In the genomic region with DNA sequence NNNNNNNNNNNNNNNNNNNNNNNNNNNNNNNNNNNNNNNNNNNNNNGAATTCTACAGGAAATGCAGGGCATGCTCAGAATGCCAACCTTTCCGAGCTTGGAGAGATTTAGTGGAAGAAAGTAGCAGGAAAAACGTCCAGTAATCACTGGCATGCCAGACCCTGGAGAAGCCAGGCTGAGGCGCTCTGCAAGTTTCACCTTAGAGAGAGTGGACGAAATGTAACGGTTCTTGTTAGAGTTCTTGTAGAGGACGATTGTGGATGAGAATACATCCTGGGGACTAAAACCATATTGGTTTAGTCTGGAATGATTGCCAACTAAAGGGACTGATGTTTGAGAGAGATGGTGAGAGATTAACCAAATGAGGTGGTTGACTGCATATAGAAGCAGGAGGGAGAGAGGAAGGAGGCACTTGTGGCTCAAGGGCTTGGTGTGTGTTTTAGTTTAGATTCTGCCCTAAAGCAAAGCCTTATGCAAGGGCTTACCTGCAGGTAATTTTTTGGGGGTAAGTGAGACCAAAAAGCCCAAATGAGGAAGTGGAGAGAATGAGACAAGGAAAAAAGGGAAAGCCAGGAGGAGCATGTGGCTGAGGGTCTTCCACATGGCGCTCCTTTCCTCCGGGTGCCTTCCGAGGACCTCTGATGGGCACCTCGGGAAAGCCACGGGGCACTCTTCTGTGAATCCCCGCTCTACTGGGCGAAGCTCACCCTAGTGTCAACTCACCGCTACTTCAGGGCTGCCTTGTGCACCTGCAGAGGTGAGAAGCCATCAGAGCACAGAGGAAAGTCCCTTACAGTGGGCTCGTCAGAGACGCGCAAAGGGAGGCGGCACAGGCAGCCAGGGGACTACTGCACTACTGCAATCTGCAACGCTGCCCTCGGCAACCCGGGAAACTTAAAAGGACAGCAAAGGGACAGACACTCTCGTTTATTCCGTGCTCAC, we compare ENCODE assay signal across 11 cellular contexts. TPM values are rescaled to one million over a fixed set of nuclear protein-coding genes. Genes with fewer than 3 reads are reported as not detected.
DNase-seq lines count a peak whose midpoint lies in the region; ATAC-seq and TF ChIP-seq lines count a peak whose summit lies in the region.
"Not testable (repeated sequence)": the region's sequence is repeated elsewhere in the genome, so short reads cannot be mapped to it uniquely, and the experiment has no call there.
"Had no signal": no experiment of that assay in that cellular context is flagged by ENCODE, and none has a peak within 500 bp of the region (broad histone marks: within the 10 kb centered on the region; RNA-seq: fewer than 3 reads in every experiment).

No MANE protein-coding gene starts in this region.

- H3K27ac ChIP-seq in RWPE2 (ENCODE audit: poor library complexity, severe bottlenecking): not testable (repeated sequence)

- not testable (repeated sequence) for H3K27ac Mint-ChIP-seq in effector memory CD8-positive, alpha-beta T cell

- H3K4me1 Mint-ChIP-seq in effector memory CD8-positive, alpha-beta T cell (ENCODE audit: low read depth in 2 of 2): not testable (repeated sequence)

- H3K4me3 Mint-ChIP-seq in effector memory CD8-positive, alpha-beta T cell: not testable (repeated sequence)

- not testable (repeated sequence) for H3K27me3 Mint-ChIP-seq in effector memory CD8-positive, alpha-beta T cell

- H3K36me3 Mint-ChIP-seq in effector memory CD8-positive, alpha-beta T cell (ENCODE audit: insufficient read depth): not testable (repeated sequence)

- peak; percentile 98 for ATAC-seq in GM18499 (IDR thresholded peaks at IDR 0.05; ENCODE audit: insufficient read depth, unreplicated experiment)
- ATAC-seq in GM19328 (IDR thresholded peaks at IDR 0.05; ENCODE audit: unreplicated experiment): peak; percentile 99
- ATAC-seq in GM21576 (IDR thresholded peaks at IDR 0.05; ENCODE audit: unreplicated experiment): peak; percentile 99
- ATAC-seq in HG02884 (IDR thresholded peaks at IDR 0.05; ENCODE audit: unreplicated experiment): peak; percentile 98
- ATAC-seq in HG03196 (IDR thresholded peaks at IDR 0.05; ENCODE audit: unreplicated experiment): peak; percentile 100
- ATAC-seq in RWPE2 (ENCODE audit: low read depth): peak; percentile 73
- peak; percentile 98 for ATAC-seq in effector memory CD8-positive, alpha-beta T cell (replicated peaks)
- peak; percentile 41 for ATAC-seq in omental fat pad (ENCODE audit: low FRiP score)

- H3K36me3 ChIP-seq in RWPE2 (ENCODE audit: low read depth): not testable (repeated sequence)

- TF ChIP-seq CTCF in RWPE2 (IDR thresholded peaks at IDR 0.05; ENCODE audit: poor library complexity, severe bottlenecking); omental fat pad (IDR thresholded peaks at IDR 0.05): not testable (repeated sequence)

- not testable (repeated sequence) for DNase-seq in RWPE2 (ENCODE audit: low spot score); effector memory CD8-positive, alpha-beta T cell; omental fat pad (ENCODE audit: low spot score)

- H3K4me3 ChIP-seq in RWPE2 (ENCODE audit: severe bottlenecking): not testable (repeated sequence)

- not testable (repeated sequence) for H3K9me3 Mint-ChIP-seq in effector memory CD8-positive, alpha-beta T cell

- not testable (repeated sequence) for H3K9me3 ChIP-seq in RWPE2 (ENCODE audit: severe bottlenecking)

- not testable (repeated sequence) for H3K27me3 ChIP-seq in RWPE2 (ENCODE audit: insufficient read depth, poor library complexity, severe bottlenecking)

- H3K4me1 ChIP-seq in RWPE2 (ENCODE audit: insufficient read depth, poor library complexity, severe bottlenecking): not testable (repeated sequence)

RNA-seq across cellular contexts. Expression of a gene that starts 56.5 kb away (rescaled TPM):
- 1 to 10 TPM in 1 of 4 donors, under 1 TPM in 2, not detected in 1; 0.38 to 3.3 (median 0.48) TPM for total RNA-seq in omental fat pad
- total RNA-seq: H4, MCF 10A, Right ventricle myocardium inferior had no signal

Comparison
In these comparisons a context has a peak if more than half of its experiments do, and no peak if none do; other contexts are left out.
1. ATAC-seq: peak in every context shown above with its lines; median percentile 100 in HG03196; 99 in GM19328; 99 in GM21576; 98 in GM18499; 98 in HG02884; 98 in effector memory CD8-positive, alpha-beta T cell; 73 in RWPE2; 41 in omental fat pad.